ENCODE assay signal across 8 cellular contexts in the genomic region with DNA sequence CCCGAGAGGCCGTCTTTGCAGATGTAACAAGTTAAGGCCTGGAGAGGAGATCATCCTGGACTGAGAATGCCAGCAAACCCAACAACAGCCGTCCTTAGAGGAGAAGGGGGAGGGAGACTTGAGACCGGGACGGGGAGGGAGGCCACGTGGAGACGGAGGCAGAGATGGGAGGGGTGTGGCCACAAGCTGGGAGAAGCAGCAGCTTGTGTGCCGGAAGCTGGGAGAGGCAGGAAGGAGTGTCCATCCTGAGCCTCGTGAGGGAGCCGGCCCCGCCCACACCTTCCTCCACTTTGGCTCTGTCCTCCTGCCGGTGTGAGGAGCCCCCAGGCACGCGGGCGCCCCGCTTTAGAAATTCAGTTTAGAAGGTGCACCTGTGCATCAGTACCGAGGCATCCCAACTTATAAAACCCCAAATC.
A peak's percentile ranks its signal among the peaks of the same experiment; 100 is the strongest.
DNase-seq lines count a peak whose midpoint lies in the region; ATAC-seq and TF ChIP-seq lines count a peak whose summit lies in the region.

No MANE protein-coding gene starts in this region.

- intact Hi-C loops in left colon (cut with DNase I, micrococcal nuclease) (no loop called here), tibial artery (cut with DNase I; ENCODE audit: low total_unique reads) (no loop called here)

- CTCF ChIA-PET in BJ (lab: Yijun Ruan, JAX) = interaction anchor here (0.6 to 2.4 kb wide), 12 partner anchors 11 to 322 kb away, joined by 3 to 7 read pairs (median 4); no protein-coding TSS in a partner anchor
- CTCF ChIA-PET in GM10248 (lab: Yijun Ruan, JAX) = interaction anchor here (0.9 to 1.0 kb wide), 2 partner anchors 30 to 34 kb away, joined by 3 read pairs; no protein-coding TSS in a partner anchor

- H3K27me3 ChIP-seq in BJ (ENCODE audit: control insufficient read depth, insufficient read depth, low read length) (no peaks in the 10 kb centered on the region), tibial artery (no peaks in the 10 kb centered on the region)

- no peak overlapping the region for H3K27ac ChIP-seq in tibial artery

- no peaks in the 10 kb centered on the region for H3K36me3 ChIP-seq in BJ (ENCODE audit: control insufficient read depth, insufficient read depth, low read length)
- no peaks in the 10 kb centered on the region for H3K36me3 ChIP-seq in tibial artery

- TF ChIP-seq CTCF in BJ (IDR thresholded peaks at IDR 0.05; ENCODE audit: insufficient read depth, low read depth, low read length) = no peak
- no peak for TF ChIP-seq CTCF in tibial artery (IDR thresholded peaks at IDR 0.05)
- no peak for TF ChIP-seq CTCF in GM10248 (IDR thresholded peaks at IDR 0.05; ENCODE audit: control extremely low read depth, extremely low read depth, low read depth, missing control alignments)

- DNase-seq in BJ (ENCODE audit: low read depth) (peak; percentile 31), HCEC 1CT (peak; percentile 58), NCI-H526 (lab: John Stamatoyannopoulos, UW) (peak; percentile 85 to 94), astrocyte of the hippocampus (ENCODE audit: low read depth, low spot score) (peak; percentile 54), left colon (peak; percentile 61 to 66), tibial artery (peak in 1 of 2 donors; percentile 48), GM10248 (ENCODE audit: extremely low spot score) (no peak)

- peaks cover 0 to 9% (median 5%) of the 10 kb centered on the region in 4 donors for H3K4me1 ChIP-seq in tibial artery

- peak; percentile 94 for ATAC-seq in left colon
- ATAC-seq in GM21825 (IDR thresholded peaks at IDR 0.05; ENCODE audit: unreplicated experiment) = no peak

- no peaks in the 10 kb centered on the region for H3K9me3 ChIP-seq in tibial artery

- H3K4me3 ChIP-seq in BJ (ENCODE audit: low read depth, low read length) (peak overlapping the region; percentile 21), tibial artery (peak overlapping the region; percentile 7 to 38)

- POLR2A ChIA-PET in BJ (lab: Charles Lee) = no interaction called here
- POLR2A ChIA-PET in GM10248 (lab: Yijun Ruan, JAX) = no interaction called here
